In the genomic region with DNA sequence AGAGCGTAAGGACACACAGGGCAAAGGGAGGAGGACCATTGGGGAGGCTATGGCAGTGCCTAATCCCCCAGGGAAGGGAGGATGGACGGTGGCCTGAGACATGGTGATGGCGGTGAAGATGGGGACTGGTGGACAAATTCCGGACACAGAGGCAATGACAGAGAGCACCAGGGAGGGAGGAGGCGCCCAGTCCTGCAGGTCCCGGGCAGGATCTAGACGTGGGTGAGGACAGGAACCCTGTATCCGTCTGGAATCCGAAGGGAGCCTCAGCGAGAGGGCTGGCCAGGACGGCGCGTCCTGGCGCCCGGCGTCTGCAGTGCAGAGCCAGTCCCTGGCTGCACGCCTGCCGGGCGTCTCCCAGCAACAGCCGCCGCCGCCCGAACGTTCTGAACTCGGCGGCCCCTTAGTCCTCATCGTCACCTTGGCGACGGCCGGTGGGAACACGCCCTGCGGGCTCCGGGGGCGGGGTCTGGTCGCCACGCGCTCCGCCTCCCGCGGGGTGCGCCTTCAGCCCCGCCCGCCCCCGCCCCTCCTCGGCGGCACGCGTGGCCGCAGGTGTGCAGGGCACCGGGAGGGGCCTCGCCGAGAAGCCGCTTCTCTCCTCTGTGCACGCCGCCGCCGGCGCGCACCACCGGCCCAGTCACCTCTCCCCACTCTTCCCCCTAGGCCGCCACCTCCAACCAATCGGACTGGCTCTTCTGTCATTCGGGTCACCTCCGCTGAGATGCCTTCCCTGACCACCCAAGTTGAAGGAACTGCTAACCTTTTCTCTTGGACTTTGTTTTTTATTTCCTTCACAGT, we compare ENCODE assay signal across 8 cellular contexts. TPM values are rescaled to one million over a fixed set of nuclear protein-coding genes. Genes with fewer than 3 reads are reported as not detected.
DNase-seq lines count a peak whose midpoint lies in the region; ATAC-seq, FAIRE-seq and TF ChIP-seq lines count a peak whose summit lies in the region.

No MANE protein-coding gene starts in this region.

- WGBS in right lobe of liver (ENCODE audit: insufficient coverage, low coverage, low lambda C conversion rate, missing lambda C conversion rate) = 24% methylated on average over 8 of the region's 64 CpGs

- H3K36me3 ChIP-seq in right lobe of liver = no peaks in the 10 kb centered on the region

- H3K4me1 Mint-ChIP-seq in dendritic cell treated with granulocyte-macrophage colony-stimulating factor and Interleukin-4, amounts not matched to agents 40 ng/mL and 50 ng/mL, for 4 days (ENCODE audit: low read depth) = peaks cover 53% of the 10 kb centered on the region

- no peaks in the 10 kb centered on the region for H3K36me3 Mint-ChIP-seq in dendritic cell treated with granulocyte-macrophage colony-stimulating factor and Interleukin-4, amounts not matched to agents 40 ng/mL and 50 ng/mL, for 4 days (ENCODE audit: low read depth)

- TF ChIP-seq CTCF in AG10803 (conservative IDR thresholded peaks at IDR 0.05; ENCODE audit: low read length) (peak; percentile 13; the same call in 1 of the 2 replicates), right lobe of liver (IDR thresholded peaks at IDR 0.05) (peak in 3 of 4 donors; percentile 14 to 30 (median 19))

- no peak for FAIRE-seq in GM19239 (lab: Jason Lieb, UNC)

- ATAC-seq in HG03378 (IDR thresholded peaks at IDR 0.05; ENCODE audit: unreplicated experiment) (peak; percentile 85), right lobe of liver (peak; percentile 71 to 83 (median 81))

- peak overlapping the region; percentile 72 for H3K27ac Mint-ChIP-seq in dendritic cell treated with granulocyte-macrophage colony-stimulating factor and Interleukin-4, amounts not matched to agents 40 ng/mL and 50 ng/mL, for 4 days

- H3K27me3 ChIP-seq in right lobe of liver = no peaks in the 10 kb centered on the region

- peaks cover 0 to 42% (median 11%) of the 10 kb centered on the region in 4 donors for H3K4me1 ChIP-seq in right lobe of liver

- DNase-seq in AG10803 (ENCODE audit: low read depth) (peak; percentile 72), GM19239 (ENCODE audit: insufficient read length, low spot score) (peak; percentile 94), NCI-H524 (lab: John Stamatoyannopoulos, UW) (peak; percentile 82 to 90), right lobe of liver (peak; percentile 96 to 97 (median 97))
- DNase-seq in activated CD4-positive, alpha-beta T cell treated with anti-CD3 and anti-CD28 coated beads, Interleukin-2, amount 50 U/mL, for 24 hours (ENCODE audit: low read depth in 1 of 2, low spot score in 1 of 2) = peak; percentile 62 to 79
- peak; percentile 84 for DNase-seq in stimulated activated CD4-positive, alpha-beta T cell treated with anti-CD3 and anti-CD28 coated beads, Interleukin-4, amount 100 ng/mL, for 1 hour

- peak overlapping the region; percentile 44 to 98 (median 57) for H3K27ac ChIP-seq in right lobe of liver

- H3K27me3 Mint-ChIP-seq in dendritic cell treated with granulocyte-macrophage colony-stimulating factor and Interleukin-4, amounts not matched to agents 40 ng/mL and 50 ng/mL, for 4 days = peaks cover 21% of the 10 kb centered on the region

- H3K4me3 ChIP-seq in AG10803 (ENCODE audit: low read length) = peak overlapping the region; percentile 55
- H3K4me3 ChIP-seq in right lobe of liver = peak overlapping the region; percentile 9 to 47 (median 17)

- peak; percentile 68 for TF ChIP-seq POLR2A in right lobe of liver (IDR thresholded peaks at IDR 0.05)

- H3K4me3 Mint-ChIP-seq in dendritic cell treated with granulocyte-macrophage colony-stimulating factor and Interleukin-4, amounts not matched to agents 40 ng/mL and 50 ng/mL, for 4 days = peak overlapping the region; percentile 72

- no peaks in the 10 kb centered on the region for H3K9me3 Mint-ChIP-seq in dendritic cell treated with granulocyte-macrophage colony-stimulating factor and Interleukin-4, amounts not matched to agents 40 ng/mL and 50 ng/mL, for 4 days

- intact Hi-C loops in dendritic cell treated with granulocyte-macrophage colony-stimulating factor and Interleukin-4, amounts not matched to agents 40 ng/mL and 50 ng/mL, for 4 days (cut with micrococcal nuclease) = loop anchor here (10.0 kb wide), 1 partner anchor 204 kb away; a partner anchor contains a TSS
- intact Hi-C loops in right lobe of liver (cut with DNase I) = loop anchor here in 1 of 2 donors (10.0 kb wide), 1 partner anchor 104 kb away; a partner anchor contains a TSS

- H3K9me3 ChIP-seq in right lobe of liver = no peaks in the 10 kb centered on the region

RNA-seq across cellular contexts. Expression of a gene that starts 11.6 kb away (rescaled TPM):
- total RNA-seq in right lobe of liver = under 1 TPM in 5 of 6 experiments, not detected in 1; 0.05 to 0.43 (median 0.07) TPM

RNA-seq across cellular contexts. Expression of a gene that starts 27.4 kb away (rescaled TPM):
- total RNA-seq in right lobe of liver = 10 to 100 TPM in 5 of 6 experiments, 1 to 10 TPM in 1; 6.7 to 43.4 (median 17.4) TPM

Comparison
In these comparisons a context has a peak if more than half of its experiments do, and no peak if none do; other contexts are left out.
1. Peak in every context shown above with its lines: DNase-seq, ATAC-seq, H3K4me3 ChIP-seq and H3K27ac ChIP-seq.